ENCODE assay signal across 8 cellular contexts in genomic region chr3:13884851-13885703, GRCh38. TPM values are rescaled to one million over a fixed set of nuclear protein-coding genes. Genes with fewer than 3 reads are reported as not detected.
A peak's percentile ranks its signal among the peaks of the same experiment; 100 is the strongest.
DNase-seq lines count a peak whose midpoint lies in the region; ATAC-seq and TF ChIP-seq lines count a peak whose summit lies in the region.

No MANE protein-coding gene starts in this region.

- H3K9me3 ChIP-seq in RWPE2 (ENCODE audit: severe bottlenecking) (no peaks in the 10 kb centered on the region), left lung (no peaks in the 10 kb centered on the region), suprapubic skin (no peaks in the 10 kb centered on the region)

- H3K4me3 ChIP-seq in RWPE2 (ENCODE audit: severe bottlenecking): no peak overlapping the region
- H3K4me3 ChIP-seq in left lung: no peak overlapping the region
- H3K4me3 ChIP-seq in suprapubic skin: no peak overlapping the region

- no peak overlapping the region for H3K27ac Mint-ChIP-seq in activated naive CD8-positive, alpha-beta T cell treated with anti-CD3 and anti-CD28 coated beads, Interleukin-2, amount 10 ng/mL, durations not matched to agents 7 days and 5 days

- no peaks in the 10 kb centered on the region for H3K36me3 Mint-ChIP-seq in activated naive CD8-positive, alpha-beta T cell treated with anti-CD3 and anti-CD28 coated beads, Interleukin-2, amount 10 ng/mL, durations not matched to agents 7 days and 5 days

- TF ChIP-seq CTCF in RWPE2 (IDR thresholded peaks at IDR 0.05; ENCODE audit: poor library complexity, severe bottlenecking): peak; percentile 91
- peak; percentile 32 to 64 for TF ChIP-seq CTCF in left lung (IDR thresholded peaks at IDR 0.05)
- TF ChIP-seq CTCF in suprapubic skin (IDR thresholded peaks at IDR 0.05): peak; percentile 35 to 67

- H3K4me3 Mint-ChIP-seq in activated naive CD8-positive, alpha-beta T cell treated with anti-CD3 and anti-CD28 coated beads, Interleukin-2, amount 10 ng/mL, durations not matched to agents 7 days and 5 days: no peak overlapping the region

- TF ChIP-seq POLR2A in suprapubic skin (IDR thresholded peaks at IDR 0.05): no peak

- H3K36me3 ChIP-seq in RWPE2 (ENCODE audit: low read depth) (no peaks in the 10 kb centered on the region), left lung (no peaks in the 10 kb centered on the region), suprapubic skin (no peaks in the 10 kb centered on the region)

- DNase-seq in NCI-H187 (lab: John Stamatoyannopoulos, UW) (peak; percentile 1 to 3), NCI-H187 treated with DMSO at 0.1 percent for 48 hours (lab: John Stamatoyannopoulos, UW) (no peak), RWPE2 (ENCODE audit: low spot score) (no peak), left lung (no peak), suprapubic skin (ENCODE audit: low spot score in 2 of 2) (peak in 1 of 2 donors; percentile 58)
- peak; percentile 49 for DNase-seq in activated naive CD8-positive, alpha-beta T cell treated with anti-CD3 and anti-CD28 coated beads, Interleukin-2, amount 10 ng/mL, durations not matched to agents 7 days and 5 days

- intact Hi-C loops in left lung (cut with DNase I): loop anchor here in 1 of 2 donors (5.0 kb wide), 1 partner anchor 228 kb away; no protein-coding TSS in a partner anchor

- no peak for TF ChIP-seq EP300 in suprapubic skin (IDR thresholded peaks at IDR 0.05)

- 25% methylated on average over 7 of the region's 7 CpGs for WGBS in suprapubic skin

- H3K4me1 ChIP-seq in RWPE2 (ENCODE audit: insufficient read depth, poor library complexity, severe bottlenecking) (peaks cover 1% of the 10 kb centered on the region), left lung (peaks cover 0 to 9% of the 10 kb centered on the region in 2 donors), suprapubic skin (peaks cover 7% of the 10 kb centered on the region)

- ATAC-seq in HG02981 (IDR thresholded peaks at IDR 0.05; ENCODE audit: unreplicated experiment) (peak; percentile 57), RWPE2 (ENCODE audit: low read depth) (peak; percentile 73), left lung (peak; percentile 84), GM19463 (IDR thresholded peaks at IDR 0.05; ENCODE audit: unreplicated experiment) (no peak)
- peak; percentile 68 for ATAC-seq in activated naive CD8-positive, alpha-beta T cell treated with anti-CD3 and anti-CD28 coated beads, Interleukin-2, amount 10 ng/mL, durations not matched to agents 7 days and 5 days (ENCODE audit: low read depth)

- H3K9me3 Mint-ChIP-seq in activated naive CD8-positive, alpha-beta T cell treated with anti-CD3 and anti-CD28 coated beads, Interleukin-2, amount 10 ng/mL, durations not matched to agents 7 days and 5 days: no peaks in the 10 kb centered on the region

- H3K27me3 ChIP-seq in RWPE2 (ENCODE audit: insufficient read depth, poor library complexity, severe bottlenecking): no peaks in the 10 kb centered on the region
- peaks cover 27 to 42% of the 10 kb centered on the region in 2 donors for H3K27me3 ChIP-seq in left lung
- H3K27me3 ChIP-seq in suprapubic skin: peaks cover 39% of the 10 kb centered on the region

- H3K27ac ChIP-seq in RWPE2 (ENCODE audit: poor library complexity, severe bottlenecking) (no peak overlapping the region), left lung (no peak overlapping the region), suprapubic skin (no peak overlapping the region)

- peaks cover 27% of the 10 kb centered on the region for H3K27me3 Mint-ChIP-seq in activated naive CD8-positive, alpha-beta T cell treated with anti-CD3 and anti-CD28 coated beads, Interleukin-2, amount 10 ng/mL, durations not matched to agents 7 days and 5 days

- no peaks in the 10 kb centered on the region for H3K4me1 Mint-ChIP-seq in activated naive CD8-positive, alpha-beta T cell treated with anti-CD3 and anti-CD28 coated beads, Interleukin-2, amount 10 ng/mL, durations not matched to agents 7 days and 5 days

- POLR2A ChIA-PET in activated naive CD8-positive, alpha-beta T cell treated with anti-CD3 and anti-CD28 coated beads, Interleukin-2, amount 10 ng/mL, durations not matched to agents 7 days and 5 days (lab: Charles Lee): interaction anchor here (0.5 kb wide), 1 partner anchor 353 kb away, joined by 4 read pairs; no protein-coding TSS in a partner anchor

RNA-seq across cellular contexts. Expression of gene WNT7A, which starts 5.2 kb away (rescaled TPM):
- total RNA-seq in activated naive CD8-positive, alpha-beta T cell treated with anti-CD3 and anti-CD28 coated beads, Interleukin-2, amount 10 ng/mL, durations not matched to agents 7 days and 5 days: 1 to 10 TPM; 1.5 TPM
- total RNA-seq in left lung (1 to 10 TPM; 3.2 to 5.5 TPM), suprapubic skin (1 to 10 TPM; 1.1 to 3.9 (median 1.8) TPM)

Comparison
In these comparisons a context has a peak if more than half of its experiments do, and no peak if none do; other contexts are left out.
1. DNase-seq: peak in NCI-H187 (2 of 2) and activated naive CD8-positive, alpha-beta T cell treated with anti-CD3 and anti-CD28 coated beads, Interleukin-2, amount 10 ng/mL, durations not matched to agents 7 days and 5 days (single experiment); none in NCI-H187 treated with DMSO at 0.1 percent for 48 hours (single experiment), RWPE2 (single experiment) and left lung (0 of 2).
2. Peak in every context shown above with its lines, with median percentiles within 50 percentile points of each other: CTCF ChIP-seq.